ENCODE assay signal across 1 cellular context in the genomic region with DNA sequence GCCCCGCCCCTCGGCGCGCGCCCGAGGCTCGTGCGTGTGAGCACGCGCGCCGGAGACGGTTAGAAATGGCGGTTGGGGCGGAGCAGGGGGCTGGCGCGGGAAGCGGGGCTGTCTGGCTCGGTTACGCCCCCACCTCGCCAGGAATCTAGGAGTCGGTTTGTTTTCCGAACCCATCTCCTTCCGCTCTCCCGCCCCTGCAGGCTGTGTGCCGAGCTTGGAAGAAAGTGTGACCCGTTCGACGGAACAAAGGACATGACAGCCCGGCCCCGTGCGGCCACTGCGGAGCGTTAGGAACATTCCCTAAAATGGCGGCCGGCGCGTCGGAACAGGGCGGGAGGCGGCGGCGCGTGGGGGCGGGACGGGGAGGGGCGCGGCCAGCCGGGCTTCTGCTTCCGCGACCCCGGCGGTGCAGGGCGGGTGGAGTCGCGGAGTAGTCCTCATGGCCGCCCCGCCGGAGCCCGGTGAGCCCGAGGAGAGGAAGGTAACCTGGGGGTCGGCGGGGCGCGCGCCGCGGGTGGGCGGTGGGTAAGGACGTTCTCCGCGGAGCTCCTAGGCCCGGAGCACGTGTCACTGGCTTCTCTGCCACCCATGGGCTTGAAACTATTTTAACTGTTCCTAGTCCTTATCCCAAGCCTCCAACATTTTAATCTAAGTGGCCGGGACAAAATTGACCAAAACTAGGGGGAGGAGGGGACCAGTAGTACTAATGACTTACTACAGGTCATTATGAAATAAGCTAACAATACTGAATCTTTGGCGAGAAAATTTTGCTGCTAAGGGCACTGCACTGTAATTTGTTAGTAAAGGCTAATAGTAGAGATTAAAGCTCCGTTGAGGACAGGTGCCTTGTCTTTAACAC.
TF ChIP-seq lines count a peak whose summit lies in the region.

A gene with protein sequence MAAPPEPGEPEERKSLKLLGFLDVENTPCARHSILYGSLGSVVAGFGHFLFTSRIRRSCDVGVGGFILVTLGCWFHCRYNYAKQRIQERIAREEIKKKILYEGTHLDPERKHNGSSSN (plus strand): TSS at position 383 of the 859 bp plus-strand sequence. CDS start 57 bp downstream, at position 440.

TF ChIP-seq in K562, 482 proteins besides CTCF, POLR2A, EP300 and RAD21 (continued from another document and continues in another):
- TF ChIP-seq, protein P1, sequence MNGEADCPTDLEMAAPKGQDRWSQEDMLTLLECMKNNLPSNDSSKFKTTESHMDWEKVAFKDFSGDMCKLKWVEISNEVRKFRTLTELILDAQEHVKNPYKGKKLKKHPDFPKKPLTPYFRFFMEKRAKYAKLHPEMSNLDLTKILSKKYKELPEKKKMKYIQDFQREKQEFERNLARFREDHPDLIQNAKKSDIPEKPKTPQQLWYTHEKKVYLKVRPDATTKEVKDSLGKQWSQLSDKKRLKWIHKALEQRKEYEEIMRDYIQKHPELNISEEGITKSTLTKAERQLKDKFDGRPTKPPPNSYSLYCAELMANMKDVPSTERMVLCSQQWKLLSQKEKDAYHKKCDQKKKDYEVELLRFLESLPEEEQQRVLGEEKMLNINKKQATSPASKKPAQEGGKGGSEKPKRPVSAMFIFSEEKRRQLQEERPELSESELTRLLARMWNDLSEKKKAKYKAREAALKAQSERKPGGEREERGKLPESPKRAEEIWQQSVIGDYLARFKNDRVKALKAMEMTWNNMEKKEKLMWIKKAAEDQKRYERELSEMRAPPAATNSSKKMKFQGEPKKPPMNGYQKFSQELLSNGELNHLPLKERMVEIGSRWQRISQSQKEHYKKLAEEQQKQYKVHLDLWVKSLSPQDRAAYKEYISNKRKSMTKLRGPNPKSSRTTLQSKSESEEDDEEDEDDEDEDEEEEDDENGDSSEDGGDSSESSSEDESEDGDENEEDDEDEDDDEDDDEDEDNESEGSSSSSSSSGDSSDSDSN (IDR thresholded peaks at IDR 0.05; ENCODE audit: borderline replicate concordance in 1 of 2, low read depth in 2 of 2, low read length in 2 of 2), result peak in 1 of 2 experiments; percentile 62; a peak in 1 of 4 replicates
- TF ChIP-seq FOSL1 (tag; conservative IDR thresholded peaks at IDR 0.05) (peak; percentile 24; the same call in 1 of the 2 replicates), ZBTB17 (CRISPR knock-in tag; IDR thresholded peaks at IDR 0.05) (no peak), ZNF778 (CRISPR knock-in tag; IDR thresholded peaks at IDR 0.05) (0 out of 2 replicates have a peak, but pooled peaks have one; percentile 58), ILK (tag; IDR thresholded peaks at IDR 0.05; ENCODE audit: borderline replicate concordance, low read depth) (no peak), TAL1 (IDR thresholded peaks at IDR 0.05) (no peak), SMARCE1 (IDR thresholded peaks at IDR 0.05) (no peak), NR3C1 (CRISPR knock-in tag; IDR thresholded peaks at IDR 0.05) (no peak; the same call in 1 of the 2 replicates), FOXK2 (conservative IDR thresholded peaks at IDR 0.05 in 1 of 2, IDR thresholded peaks at IDR 0.05 in 1 of 2; ENCODE audit: low read depth in 2 of 2) (no peak), ZFP36 (IDR thresholded peaks at IDR 0.05; ENCODE audit: low read depth, low read length, partially characterized antibody) (no peak), ZBED1 (IDR thresholded peaks at IDR 0.05) (no peak; the same call in 1 of the 2 replicates), E2F3 (CRISPR knock-in tag; IDR thresholded peaks at IDR 0.05) (peak; percentile 91), SNRNP70 (optimal IDR thresholded peaks at IDR 0.05; ENCODE audit: low read depth, low read length) (no peak), KLF13 (tag; IDR thresholded peaks at IDR 0.05; ENCODE audit: borderline replicate concordance, low read depth) (peak; percentile 86; the same call in 1 of the 2 replicates), FOXJ2 (tag; IDR thresholded peaks at IDR 0.05) (peak; percentile 93), MED1 (CRISPR knock-in tag; IDR thresholded peaks at IDR 0.05; ENCODE audit: borderline replicate concordance) (no peak), KHSRP (IDR thresholded peaks at IDR 0.05) (no peak), PHF21A (IDR thresholded peaks at IDR 0.05; ENCODE audit: borderline replicate concordance, low read depth) (no peak), SP2 (IDR thresholded peaks at IDR 0.05; ENCODE audit: extremely low read depth, low read depth, low read length, poor library complexity, severe bottlenecking) (no peak), PHB2 (IDR thresholded peaks at IDR 0.05; ENCODE audit: low read depth) (no peak), ZNF274 (IDR thresholded peaks at IDR 0.05; ENCODE audit: borderline replicate concordance, low read depth, low read length) (no peak), FOXK1 (CRISPR knock-in tag; IDR thresholded peaks at IDR 0.05; ENCODE audit: borderline replicate concordance) (no peak; the same call in 1 of the 2 replicates), DMBX1 (CRISPR knock-in tag; IDR thresholded peaks at IDR 0.05; ENCODE audit: borderline replicate concordance) (peak; percentile 10; the same call in 1 of the 2 replicates), PURB (CRISPR knock-in tag; IDR thresholded peaks at IDR 0.05; ENCODE audit: low read depth) (no peak), STAG1 (CRISPR knock-in tag; IDR thresholded peaks at IDR 0.05; ENCODE audit: borderline replicate concordance) (no peak), RCOR1 (IDR thresholded peaks at IDR 0.05; ENCODE audit: borderline replicate concordance in 1 of 2, low read depth in 2 of 2, low read length in 2 of 2) (0 out of 4 replicates have a peak, but pooled peaks of 1 of the 2 experiments have one; percentile 2), BRD9 (IDR thresholded peaks at IDR 0.05; ENCODE audit: low read depth, partially characterized antibody) (no peak), ZNF143 (CRISPR knock-in tag; IDR thresholded peaks at IDR 0.05) (no peak), JUN (IDR thresholded peaks at IDR 0.05; ENCODE audit: borderline replicate concordance, low read depth, low read length) (peak; percentile 39; the same call in 1 of the 2 replicates), JUN (CRISPR knock-in tag; IDR thresholded peaks at IDR 0.05; ENCODE audit: borderline replicate concordance) (no peak), NCOA2 (IDR thresholded peaks at IDR 0.05; ENCODE audit: partially characterized antibody in 2 of 2) (no peak), KLF1 (tag; IDR thresholded peaks at IDR 0.05) (peak; percentile 71; the same call in 1 of the 2 replicates), CREB1 (IDR thresholded peaks at IDR 0.05) (no peak; the same call in 1 of the 2 replicates), CREB1 (CRISPR knock-in tag; IDR thresholded peaks at IDR 0.05) (no peak), WHSC1 (IDR thresholded peaks at IDR 0.05; ENCODE audit: low read length) (no peak), SMAD1 (IDR thresholded peaks at IDR 0.05; ENCODE audit: low read depth, low read length, partially characterized antibody) (peak; percentile 78), MYBL2 (IDR thresholded peaks at IDR 0.05; ENCODE audit: low read depth) (peak; percentile 92), MYBL2 (CRISPR knock-in tag; IDR thresholded peaks at IDR 0.05; ENCODE audit: borderline replicate concordance) (no peak), ZNF75A (CRISPR knock-in tag; IDR thresholded peaks at IDR 0.05) (no peak; the same call in 1 of the 2 replicates), RBM25 (IDR thresholded peaks at IDR 0.05; ENCODE audit: low read depth, low read length, severe bottlenecking) (no peak), ZNF134 (CRISPR knock-in tag; conservative IDR thresholded peaks at IDR 0.05) (no peak), RHOXF2B (CRISPR knock-in tag; conservative IDR thresholded peaks at IDR 0.05) (peak; percentile 80), EGR1 (conservative IDR thresholded peaks at IDR 0.05) (peak; percentile 78)
- TF ChIP-seq, protein P2, sequence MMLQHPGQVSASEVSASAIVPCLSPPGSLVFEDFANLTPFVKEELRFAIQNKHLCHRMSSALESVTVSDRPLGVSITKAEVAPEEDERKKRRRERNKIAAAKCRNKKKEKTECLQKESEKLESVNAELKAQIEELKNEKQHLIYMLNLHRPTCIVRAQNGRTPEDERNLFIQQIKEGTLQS (IDR thresholded peaks at IDR 0.05), result no peak
- TF ChIP-seq, protein P2 (CRISPR knock-in tag; conservative IDR thresholded peaks at IDR 0.05), result no peak; the same call in 1 of the 2 replicates
- TF ChIP-seq, protein P3, sequence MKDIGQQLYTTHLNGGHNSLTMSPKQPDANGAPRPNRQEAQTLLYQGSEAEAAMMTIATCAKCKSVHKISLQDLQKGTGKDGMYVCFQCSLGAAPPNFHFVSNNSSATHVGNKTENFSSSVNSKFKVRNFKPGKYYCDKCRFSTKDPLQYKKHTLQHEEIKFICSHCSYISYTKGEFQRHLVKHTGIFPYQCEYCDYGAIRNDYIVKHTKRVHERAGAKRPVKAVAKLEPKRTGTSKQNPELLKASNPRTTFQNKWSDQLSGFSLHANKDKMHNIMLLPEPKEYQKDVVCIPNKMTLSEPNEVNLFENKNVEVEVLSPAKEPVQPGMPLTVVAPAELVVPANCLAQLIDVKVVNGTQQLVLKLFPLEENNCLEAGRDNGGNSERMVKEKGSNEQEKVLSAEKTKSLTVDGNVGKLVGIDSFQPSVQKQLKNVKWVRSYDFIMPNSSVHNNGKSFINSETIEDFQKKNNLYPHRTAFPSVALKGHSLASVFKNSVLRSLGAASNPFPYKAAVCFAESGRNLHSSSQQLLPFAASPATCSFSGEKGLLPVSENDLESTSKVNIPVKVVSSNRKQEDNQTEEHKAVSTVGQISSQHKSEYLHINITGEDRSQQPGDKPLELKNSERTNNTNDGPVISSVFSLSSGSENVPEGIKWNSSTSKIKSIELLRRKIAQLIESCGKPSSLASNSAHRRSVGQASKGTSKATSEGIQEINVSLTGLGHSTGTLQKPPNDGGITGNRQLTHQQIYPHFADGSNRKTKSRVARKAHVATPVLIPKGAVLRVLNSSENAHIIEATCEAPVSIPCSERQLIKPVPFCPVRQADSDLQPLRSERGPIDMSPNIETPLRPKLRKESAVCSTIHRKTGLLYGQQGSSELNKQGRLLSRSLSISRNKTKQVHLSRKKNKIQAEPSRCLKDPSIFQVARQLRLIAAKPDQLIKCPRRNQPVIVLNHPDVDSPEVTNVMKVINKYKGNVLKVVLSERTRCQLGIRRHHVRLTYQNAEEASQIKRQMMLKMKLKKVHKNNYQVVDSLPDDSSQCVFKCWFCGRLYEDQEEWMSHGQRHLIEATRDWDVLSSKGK (CRISPR knock-in tag; IDR thresholded peaks at IDR 0.05), result peak; percentile 69; the same call in 1 of the 2 replicates
- TF ChIP-seq, protein P4, sequence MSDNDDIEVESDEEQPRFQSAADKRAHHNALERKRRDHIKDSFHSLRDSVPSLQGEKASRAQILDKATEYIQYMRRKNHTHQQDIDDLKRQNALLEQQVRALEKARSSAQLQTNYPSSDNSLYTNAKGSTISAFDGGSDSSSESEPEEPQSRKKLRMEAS (CRISPR knock-in tag; IDR thresholded peaks at IDR 0.05), result peak; percentile 69
- TF ChIP-seq, protein P5, sequence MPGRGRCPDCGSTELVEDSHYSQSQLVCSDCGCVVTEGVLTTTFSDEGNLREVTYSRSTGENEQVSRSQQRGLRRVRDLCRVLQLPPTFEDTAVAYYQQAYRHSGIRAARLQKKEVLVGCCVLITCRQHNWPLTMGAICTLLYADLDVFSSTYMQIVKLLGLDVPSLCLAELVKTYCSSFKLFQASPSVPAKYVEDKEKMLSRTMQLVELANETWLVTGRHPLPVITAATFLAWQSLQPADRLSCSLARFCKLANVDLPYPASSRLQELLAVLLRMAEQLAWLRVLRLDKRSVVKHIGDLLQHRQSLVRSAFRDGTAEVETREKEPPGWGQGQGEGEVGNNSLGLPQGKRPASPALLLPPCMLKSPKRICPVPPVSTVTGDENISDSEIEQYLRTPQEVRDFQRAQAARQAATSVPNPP (IDR thresholded peaks at IDR 0.05; ENCODE audit: borderline replicate concordance, insufficient read depth, insufficient read length), result no peak
- TF ChIP-seq, protein P6, sequence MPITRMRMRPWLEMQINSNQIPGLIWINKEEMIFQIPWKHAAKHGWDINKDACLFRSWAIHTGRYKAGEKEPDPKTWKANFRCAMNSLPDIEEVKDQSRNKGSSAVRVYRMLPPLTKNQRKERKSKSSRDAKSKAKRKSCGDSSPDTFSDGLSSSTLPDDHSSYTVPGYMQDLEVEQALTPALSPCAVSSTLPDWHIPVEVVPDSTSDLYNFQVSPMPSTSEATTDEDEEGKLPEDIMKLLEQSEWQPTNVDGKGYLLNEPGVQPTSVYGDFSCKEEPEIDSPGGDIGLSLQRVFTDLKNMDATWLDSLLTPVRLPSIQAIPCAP (CRISPR knock-in tag; IDR thresholded peaks at IDR 0.05; ENCODE audit: borderline replicate concordance), result 0 out of 2 replicates have a peak, but pooled peaks have one; percentile 12
- TF ChIP-seq, protein P7, sequence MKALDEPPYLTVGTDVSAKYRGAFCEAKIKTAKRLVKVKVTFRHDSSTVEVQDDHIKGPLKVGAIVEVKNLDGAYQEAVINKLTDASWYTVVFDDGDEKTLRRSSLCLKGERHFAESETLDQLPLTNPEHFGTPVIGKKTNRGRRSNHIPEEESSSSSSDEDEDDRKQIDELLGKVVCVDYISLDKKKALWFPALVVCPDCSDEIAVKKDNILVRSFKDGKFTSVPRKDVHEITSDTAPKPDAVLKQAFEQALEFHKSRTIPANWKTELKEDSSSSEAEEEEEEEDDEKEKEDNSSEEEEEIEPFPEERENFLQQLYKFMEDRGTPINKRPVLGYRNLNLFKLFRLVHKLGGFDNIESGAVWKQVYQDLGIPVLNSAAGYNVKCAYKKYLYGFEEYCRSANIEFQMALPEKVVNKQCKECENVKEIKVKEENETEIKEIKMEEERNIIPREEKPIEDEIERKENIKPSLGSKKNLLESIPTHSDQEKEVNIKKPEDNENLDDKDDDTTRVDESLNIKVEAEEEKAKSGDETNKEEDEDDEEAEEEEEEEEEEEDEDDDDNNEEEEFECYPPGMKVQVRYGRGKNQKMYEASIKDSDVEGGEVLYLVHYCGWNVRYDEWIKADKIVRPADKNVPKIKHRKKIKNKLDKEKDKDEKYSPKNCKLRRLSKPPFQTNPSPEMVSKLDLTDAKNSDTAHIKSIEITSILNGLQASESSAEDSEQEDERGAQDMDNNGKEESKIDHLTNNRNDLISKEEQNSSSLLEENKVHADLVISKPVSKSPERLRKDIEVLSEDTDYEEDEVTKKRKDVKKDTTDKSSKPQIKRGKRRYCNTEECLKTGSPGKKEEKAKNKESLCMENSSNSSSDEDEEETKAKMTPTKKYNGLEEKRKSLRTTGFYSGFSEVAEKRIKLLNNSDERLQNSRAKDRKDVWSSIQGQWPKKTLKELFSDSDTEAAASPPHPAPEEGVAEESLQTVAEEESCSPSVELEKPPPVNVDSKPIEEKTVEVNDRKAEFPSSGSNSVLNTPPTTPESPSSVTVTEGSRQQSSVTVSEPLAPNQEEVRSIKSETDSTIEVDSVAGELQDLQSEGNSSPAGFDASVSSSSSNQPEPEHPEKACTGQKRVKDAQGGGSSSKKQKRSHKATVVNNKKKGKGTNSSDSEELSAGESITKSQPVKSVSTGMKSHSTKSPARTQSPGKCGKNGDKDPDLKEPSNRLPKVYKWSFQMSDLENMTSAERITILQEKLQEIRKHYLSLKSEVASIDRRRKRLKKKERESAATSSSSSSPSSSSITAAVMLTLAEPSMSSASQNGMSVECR (CRISPR knock-in tag; IDR thresholded peaks at IDR 0.05), result peak; percentile 24; the same call in 1 of the 2 replicates
- TF ChIP-seq, protein P8, sequence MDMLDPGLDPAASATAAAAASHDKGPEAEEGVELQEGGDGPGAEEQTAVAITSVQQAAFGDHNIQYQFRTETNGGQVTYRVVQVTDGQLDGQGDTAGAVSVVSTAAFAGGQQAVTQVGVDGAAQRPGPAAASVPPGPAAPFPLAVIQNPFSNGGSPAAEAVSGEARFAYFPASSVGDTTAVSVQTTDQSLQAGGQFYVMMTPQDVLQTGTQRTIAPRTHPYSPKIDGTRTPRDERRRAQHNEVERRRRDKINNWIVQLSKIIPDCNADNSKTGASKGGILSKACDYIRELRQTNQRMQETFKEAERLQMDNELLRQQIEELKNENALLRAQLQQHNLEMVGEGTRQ (CRISPR knock-in tag; IDR thresholded peaks at IDR 0.05), result no peak; the same call in 1 of the 2 replicates
